ENCODE assay signal across 9 cellular contexts in genomic region chr16:85718682-85719081, GRCh38. TPM values are rescaled to one million over a fixed set of nuclear protein-coding genes. Genes with fewer than 3 reads are reported as not detected.
DNase-seq lines count a peak whose midpoint lies in the region; ATAC-seq and TF ChIP-seq lines count a peak whose summit lies in the region.
"Had no signal": no experiment of that assay in that cellular context is flagged by ENCODE, and none has a peak within 500 bp of the region (broad histone marks: within the 10 kb centered on the region; RNA-seq: fewer than 3 reads in every experiment).

No MANE protein-coding gene starts in this region.

- H3K27me3 Mint-ChIP-seq in naive thymus-derived CD8-positive, alpha-beta T cell = peaks cover 0 to 9% (median 0%) of the 10 kb centered on the region in 5 donors

- H3K4me3 ChIP-seq in GM12865 (ENCODE audit: low read depth, low read length) = no peak overlapping the region

- no peak overlapping the region for H3K4me3 Mint-ChIP-seq in naive thymus-derived CD8-positive, alpha-beta T cell
- H3K4me3 Mint-ChIP-seq: activated naive CD8-positive, alpha-beta T cell treated with anti-CD3 and anti-CD28 coated beads, Interleukin-2, amount 10 ng/mL, durations not matched to agents 7 days and 5 days had no signal

- TF ChIP-seq CTCF in AG09319 (IDR thresholded peaks at IDR 0.05; ENCODE audit: low read depth, low read length) (peak; percentile 36), GM12865 (IDR thresholded peaks at IDR 0.05; ENCODE audit: insufficient read depth, low read depth, low read length, missing control alignments) (peak; percentile 64)

- H3K27ac Mint-ChIP-seq in naive thymus-derived CD8-positive, alpha-beta T cell = no peak overlapping the region
- H3K27ac Mint-ChIP-seq: activated naive CD8-positive, alpha-beta T cell treated with anti-CD3 and anti-CD28 coated beads, Interleukin-2, amount 10 ng/mL, durations not matched to agents 7 days and 5 days had no signal

- H3K9me3 Mint-ChIP-seq in naive thymus-derived CD8-positive, alpha-beta T cell = no peaks in the 10 kb centered on the region
- H3K9me3 Mint-ChIP-seq: activated naive CD8-positive, alpha-beta T cell treated with anti-CD3 and anti-CD28 coated beads, Interleukin-2, amount 10 ng/mL, durations not matched to agents 7 days and 5 days had no signal

- POLR2A ChIA-PET in naive thymus-derived CD8-positive, alpha-beta T cell (lab: Charles Lee) = no interaction called here

- no peak for ATAC-seq in naive thymus-derived CD8-positive, alpha-beta T cell
- ATAC-seq in HG02870 (IDR thresholded peaks at IDR 0.05; ENCODE audit: unreplicated experiment) = no peak

- DNase-seq in AG09319 (ENCODE audit: extremely low read depth, low read depth) (no peak), GM12865 (ENCODE audit: low read depth) (peak; percentile 42), SHP77 treated with DMSO at 0.1 percent for 48 hours (lab: John Stamatoyannopoulos, UW) (peak; percentile 37), iPS-NIHi7 (ENCODE audit: extremely low spot score) (peak; percentile 74), amniotic stem cell (lab: John Stamatoyannopoulos, UW) (no peak), hypothalamus (lab: John Stamatoyannopoulos, UW) (no peak)
- DNase-seq in naive thymus-derived CD8-positive, alpha-beta T cell = no peak
- DNase-seq: activated naive CD8-positive, alpha-beta T cell treated with anti-CD3 and anti-CD28 coated beads, Interleukin-2, amount 10 ng/mL, durations not matched to agents 7 days and 5 days had no signal

- H3K36me3 Mint-ChIP-seq in naive thymus-derived CD8-positive, alpha-beta T cell = peaks cover 0 to 2% (median 0%) of the 10 kb centered on the region in 3 donors
- H3K36me3 Mint-ChIP-seq: activated naive CD8-positive, alpha-beta T cell treated with anti-CD3 and anti-CD28 coated beads, Interleukin-2, amount 10 ng/mL, durations not matched to agents 7 days and 5 days had no signal

- H3K4me1 Mint-ChIP-seq in naive thymus-derived CD8-positive, alpha-beta T cell = peaks cover 3 to 23% (median 18%) of the 10 kb centered on the region in 4 donors

RNA-seq across cellular contexts. Expression of gene GINS2, which starts 29.9 kb away (rescaled TPM):
- under 1 TPM; 0.47 to 0.74 TPM for total RNA-seq in naive thymus-derived CD8-positive, alpha-beta T cell
- polyA plus RNA-seq in naive thymus-derived CD8-positive, alpha-beta T cell = 1 to 10 TPM in 1 of 3 donors, under 1 TPM in 2; 0.08 to 1.0 (median 0.82) TPM

RNA-seq across cellular contexts. Expression of gene C16orf74, which starts 32.2 kb away (rescaled TPM):
- 10 to 100 TPM; 38.0 to 42.3 TPM for total RNA-seq in naive thymus-derived CD8-positive, alpha-beta T cell
- polyA plus RNA-seq in naive thymus-derived CD8-positive, alpha-beta T cell = 10 to 100 TPM; 16.0 to 19.1 (median 17.2) TPM

Comparison
In these comparisons a context has a peak if more than half of its experiments do, and no peak if none do; other contexts are left out.
1. DNase-seq: peak in GM12865 (single experiment), SHP77 treated with DMSO at 0.1 percent for 48 hours (single experiment) and iPS-NIHi7 (single experiment); none in AG09319 (single experiment), amniotic stem cell (single experiment), naive thymus-derived CD8-positive, alpha-beta T cell (0 of 10) and hypothalamus (0 of 51).